12 cellular contexts compared by ENCODE assay signal in genomic region chr10:129035052-129035805, GRCh38.
DNase-seq lines count a peak whose midpoint lies in the region; ATAC-seq and TF ChIP-seq lines count a peak whose summit lies in the region.
"Had no signal": no experiment of that assay in that cellular context is flagged by ENCODE, and none has a peak within 500 bp of the region (broad histone marks: within the 10 kb centered on the region; RNA-seq: fewer than 3 reads in every experiment).

No MANE protein-coding gene starts in this region.

- DNase-seq in NB4 (ENCODE audit: low read depth), result peak; percentile 9
- peak; percentile 73 for DNase-seq in activated CD8-positive, alpha-beta memory T cell treated with anti-CD3 and anti-CD28 coated beads, Interleukin-2, amount 50 U/mL, for 48 hours
- DNase-seq in immature natural killer cell, result peak; percentile 37 to 65 (median 48)
- DNase-seq in stimulated activated CD8-positive, alpha-beta memory T cell treated with anti-CD3 and anti-CD28 coated beads, Interleukin-7, amount 100 ng/mL, for 4 hours (ENCODE audit: low read depth in 2 of 2), result peak; percentile 21 to 37
- no peak for DNase-seq in NCI-H226
- no peak for DNase-seq in GM13976 (ENCODE audit: low spot score)
- DNase-seq: head of caudate nucleus, NCI-H2081 treated with DMSO at 0.1 percent for 48 hours, nephron progenitor cell had no signal

- peak overlapping the region; percentile 45 to 92 (median 72) for H3K4me3 Mint-ChIP-seq in immature natural killer cell
- H3K4me3 Mint-ChIP-seq: nephron progenitor cell had no signal

- peaks cover 10 to 30% (median 27%) of the 10 kb centered on the region in 3 donors for H3K27me3 Mint-ChIP-seq in immature natural killer cell (ENCODE audit: low read depth in 3 of 3)

- no peaks in the 10 kb centered on the region for H3K9me3 Mint-ChIP-seq in immature natural killer cell
- H3K9me3 Mint-ChIP-seq: nephron progenitor cell had no signal

- in situ Hi-C loops in GM13976 (cut with MboI; ENCODE audit: low sequenced_read_pairs, unreplicated experiment), result loop anchor here (25.0 kb wide), 1 partner anchor 927 kb away; the partner anchor contains the start of gene EBF3

- H3K4me1 Mint-ChIP-seq in immature natural killer cell, result peaks cover 35 to 49% of the 10 kb centered on the region in 2 donors

- TF ChIP-seq CTCF in NB4 (IDR thresholded peaks at IDR 0.05; ENCODE audit: low read depth, low read length) (no peak), GM13976 (IDR thresholded peaks at IDR 0.05; ENCODE audit: borderline replicate concordance, control extremely low read depth, extremely low read depth, insufficient read depth, missing control alignments) (no peak)

- TF ChIP-seq POLR2A in NB4 (IDR thresholded peaks at IDR 0.05; ENCODE audit: extremely low read depth, insufficient read length), result no peak

- H3K36me3 Mint-ChIP-seq in immature natural killer cell, result no peaks in the 10 kb centered on the region

- H3K27ac Mint-ChIP-seq in immature natural killer cell, result peak overlapping the region; percentile 39 to 93 (median 82)
- H3K27ac Mint-ChIP-seq: nephron progenitor cell had no signal

- ATAC-seq in HG03442 (IDR thresholded peaks at IDR 0.05; ENCODE audit: unreplicated experiment) (no peak), GM21723 (IDR thresholded peaks at IDR 0.05; ENCODE audit: unreplicated experiment) (no peak)

- H3K4me3 ChIP-seq in NB4 (ENCODE audit: low read depth, low read length), result no peak overlapping the region
- H3K4me3 ChIP-seq: cardiac muscle cell had no signal

Comparison
In these comparisons a context has a peak if more than half of its experiments do, and no peak if none do; other contexts are left out.
1. DNase-seq: peak in NB4 (single experiment), activated CD8-positive, alpha-beta memory T cell treated with anti-CD3 and anti-CD28 coated beads, Interleukin-2, amount 50 U/mL, for 48 hours (single experiment), immature natural killer cell (3 of 3) and stimulated activated CD8-positive, alpha-beta memory T cell treated with anti-CD3 and anti-CD28 coated beads, Interleukin-7, amount 100 ng/mL, for 4 hours (2 of 2); none in NCI-H226 (single experiment) and GM13976 (single experiment).